Comparison of ENCODE assay signal across 19 cellular contexts in the genomic region with DNA sequence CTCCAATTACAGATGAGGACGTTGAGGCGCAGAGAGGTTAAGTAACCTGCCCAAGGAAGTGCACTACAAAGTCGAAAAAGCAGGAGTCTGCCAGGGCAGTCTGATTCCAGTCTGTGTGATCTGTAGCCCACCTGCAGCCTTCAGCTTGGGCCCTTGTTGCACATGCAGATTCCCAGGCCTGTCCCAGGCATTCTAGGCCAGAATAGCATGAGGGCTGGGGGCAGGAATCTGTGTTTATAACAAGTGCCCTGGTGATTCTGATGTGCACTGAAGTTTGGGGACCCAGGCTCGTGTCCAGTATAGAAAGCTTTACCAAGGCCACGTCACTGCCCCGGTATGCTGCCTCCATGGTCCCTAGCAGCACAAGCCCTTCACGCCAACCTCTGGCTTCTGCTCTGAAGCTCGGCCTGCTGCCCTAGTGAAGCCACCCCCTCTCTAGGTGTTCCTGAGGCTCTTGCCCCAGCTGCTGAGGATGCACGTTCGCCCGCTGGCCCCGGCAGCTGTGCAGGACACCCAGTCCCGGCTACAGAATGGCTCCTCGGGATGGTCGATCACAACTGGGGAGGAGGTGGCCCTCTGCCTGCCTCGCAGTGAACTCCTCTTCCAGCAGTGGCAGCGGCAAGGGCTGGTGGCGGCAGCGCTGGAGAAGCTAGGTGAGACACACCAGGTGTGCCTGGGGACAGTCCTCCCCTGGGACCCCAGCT. TPM values are rescaled to one million over a fixed set of nuclear protein-coding genes. Genes with fewer than 3 reads are reported as not detected.
A peak's percentile ranks its signal among the peaks of the same experiment; 100 is the strongest.
DNase-seq lines count a peak whose midpoint lies in the region; ATAC-seq, FAIRE-seq and TF ChIP-seq lines count a peak whose summit lies in the region.
"Had no signal": no experiment of that assay in that cellular context is flagged by ENCODE, and none has a peak within 500 bp of the region (broad histone marks: within the 10 kb centered on the region; RNA-seq: fewer than 3 reads in every experiment).

No MANE protein-coding gene starts in this region.

- no TSS peak for BruUV-seq in GM12878 (replicated peaks; lab: Mats Ljungman, UMichigan)

- no peak for ATAC-seq in left ventricle myocardium superior
- ATAC-seq in GM12878 = no peak

- intact Hi-C loops in left ventricle myocardium superior (cut with micrococcal nuclease) = no loop called here
- intact Hi-C loops in cardiac septum (cut with DNase I) = no loop called here
- intact Hi-C loops in GM12878 (cut with micrococcal nuclease; ENCODE audit: unreplicated experiment) = no loop called here
- intact Hi-C loops in tibial artery (cut with DNase I; ENCODE audit: low total_unique reads) = no loop called here

- CTCF ChIA-PET in GM12878 (lab: Yijun Ruan, JAX) = no interaction called here

- TF ChIP-seq CTCF in GM12878 (IDR thresholded peaks at IDR 0.05 in 2 of 3, conservative IDR thresholded peaks at IDR 0.05 in 1 of 3; ENCODE audit: control insufficient read depth in 2 of 3, extremely low read depth in 1 of 3, insufficient read depth in 1 of 3, low read depth in 3 of 3, low read length in 3 of 3) (no peak), tibial artery (IDR thresholded peaks at IDR 0.05) (no peak)

- RAD21 ChIA-PET in GM12878 (lab: Charles Lee; ENCODE audit: unreplicated experiment) = no interaction called here

- DNase-seq in left ventricle myocardium superior = peak; percentile 17
- DNase-seq in cardiac septum (ENCODE audit: low spot score) = no peak
- no peak for DNase-seq in GM12878 (ENCODE audit: low read depth, low spot score)
- DNase-seq in myocyte (ENCODE audit: low read depth) = peak; percentile 40
- no peak for DNase-seq in G401 (ENCODE audit: low spot score)
- no peak for DNase-seq in tibial artery
- DNase-seq in NCI-H2196 treated with DMSO at 0.1 percent for 48 hours (lab: John Stamatoyannopoulos, UW; ENCODE audit: unreplicated experiment) = no peak
- DNase-seq in urothelium cell line (ENCODE audit: low spot score) = no peak
- DNase-seq: Caco-2, DMS53, HCEC 1CT, KBM-7, NCI-H1092, PC-9, Right ventricle myocardium superior had no signal

- H3K9ac ChIP-seq in GM12878 (ENCODE audit: control insufficient read depth, insufficient read depth, low read length) = no peak overlapping the region

- H3K4me3 ChIP-seq in GM12878 (no peak overlapping the region), tibial artery (no peak overlapping the region)
- H3K4me3 ChIP-seq: PC-9 had no signal

- TF ChIP-seq RAD21 in GM12878 (IDR thresholded peaks at IDR 0.05; ENCODE audit: insufficient read depth, low read depth, low read length) = no peak

- no peak overlapping the region for H3K4me2 ChIP-seq in GM12878 (ENCODE audit: control insufficient read depth, insufficient read depth)
- H3K4me2 ChIP-seq: PC-9 had no signal

- POLR2A ChIA-PET in GM12878 (lab: Charles Lee) = no interaction called here

- H3K79me2 ChIP-seq in GM12878 (ENCODE audit: control insufficient read depth, insufficient read depth, low read length) = no peaks in the 10 kb centered on the region; the same call in none of the 2 replicates

- H3K4me1 ChIP-seq in GM12878 (ENCODE audit: control insufficient read depth, insufficient read depth, low read length) (peaks cover 4% of the 10 kb centered on the region; the same call in 1 of the 2 replicates), tibial artery (no peaks in the 10 kb centered on the region)
- H3K4me1 ChIP-seq: Caco-2 had no signal

- 98% methylated on average over 19 of the region's 19 CpGs for WGBS in GM12878 (ENCODE audit: insufficient coverage, insufficient replicate concordance, low lambda C conversion rate, missing lambda C conversion rate)

- in situ Hi-C loops in GM12878 (cut with MboI) (no loop called here), G401 (cut with HindIII; ENCODE audit: low sequenced_read_pairs) (no loop called here)

- H2AFZ ChIP-seq in GM12878 (ENCODE audit: control insufficient read depth, low read depth, low read length) = no peak overlapping the region
- H2AFZ ChIP-seq: PC-9 had no signal

- H3K27ac ChIP-seq in GM12878 (ENCODE audit: control insufficient read depth, insufficient read depth) (no peak overlapping the region), tibial artery (no peak overlapping the region)
- H3K27ac ChIP-seq: PC-9 had no signal

- peak; percentile 54 for TF ChIP-seq POLR2A in GM12878 (IDR thresholded peaks at IDR 0.05; ENCODE audit: low read depth, low read length)

- H3K27me3 ChIP-seq in GM12878 (replicated peaks in 1 of 2; ENCODE audit: control insufficient read depth in 2 of 2, insufficient read depth in 2 of 2, low read length in 1 of 2) (no peaks in the 10 kb centered on the region), tibial artery (peaks cover 0 to 22% of the 10 kb centered on the region in 2 donors)

- FAIRE-seq in GM12878 (lab: Jason Lieb, UNC) = no peak
- no peak for FAIRE-seq in urothelium cell line (lab: Jason Lieb, UNC)
- FAIRE-seq: GM18507 had no signal

- H4K20me1 ChIP-seq in GM12878 (ENCODE audit: control insufficient read depth, insufficient read depth) = no peaks in the 10 kb centered on the region

- SMC1A ChIA-PET in GM12878 (lab: Charles Lee; ENCODE audit: uncharacterized antibody, unreplicated experiment) = no interaction called here

- no peak for TF ChIP-seq EP300 in GM12878 (IDR thresholded peaks at IDR 0.05; ENCODE audit: borderline replicate concordance in 1 of 2, control insufficient read depth in 1 of 2, low read depth in 2 of 2, low read length in 2 of 2)

- H3K9me3 ChIP-seq in GM12878 (replicated peaks; ENCODE audit: control insufficient read depth, insufficient read depth, low read length) = no peaks in the 10 kb centered on the region; the same call in 2 of the 3 replicates
- H3K9me3 ChIP-seq in tibial artery = no peaks in the 10 kb centered on the region
- H3K9me3 ChIP-seq: Caco-2 had no signal

- no peaks in the 10 kb centered on the region; a peak in 1 of 4 replicates for H3K36me3 ChIP-seq in GM12878 (ENCODE audit: control insufficient read depth in 2 of 2, insufficient read depth in 2 of 2, low read length in 1 of 2)
- peaks cover 0 to 8% (median 6%) of the 10 kb centered on the region in 3 donors for H3K36me3 ChIP-seq in tibial artery

RNA-seq across cellular contexts. Expression of a gene that starts 4.6 kb away (rescaled TPM):
- not detected for total RNA-seq in left ventricle myocardium superior
- not detected for total RNA-seq in cardiac septum
- total RNA-seq in GM12878 (2013; cell fraction: nucleolus; rRNA removed) = not detected in 2 replicates
- 0.05 TPM in 1 of 2 replicates, not detected in the other for total RNA-seq in GM12878 (2014; rRNA removed)
- total RNA-seq in GM12878 (2014; rRNA removed; fragmentation: Illumina TruSeq; extraction: Trizol) = not detected in 2 replicates
- total RNA-seq in GM12878 (2021) = not detected in 2 replicates
- polyA plus RNA-seq in GM12878 (2011; ENCODE audit: low read depth) = not detected
- not detected in 2 replicates for polyA plus RNA-seq in GM12878 (2011; rRNA removed)
- polyA plus RNA-seq in GM12878 (2011; cell fraction: cytosol; rRNA removed) = not detected in 2 replicates
- polyA plus RNA-seq in GM12878 (2011; cell fraction: nucleus; rRNA removed) = not detected in 2 replicates
- polyA plus RNA-seq in GM12878 (2012) = 0.08 and 0.11 TPM in 2 replicates
- not detected in 2 replicates for polyA plus RNA-seq in GM12878 (2014; fragmentation: Illumina TruSeq; extraction: Trizol)
- polyA plus RNA-seq in GM12878 (2014; fragmentation: Nextera tagmentation; extraction: Ambion mirVana) = not detected
- polyA plus RNA-seq in GM12878 (2014; rRNA removed) = not detected in 2 replicates
- under 1 TPM in 1 of 2 experiments, not detected in 1; 0.17 TPM for polyA plus RNA-seq in GM12878 (2016; fragmentation: Nextera tagmentation; extraction: Ambion mirVana)
- polyA minus RNA-seq in GM12878 (2011; rRNA and poly(A)+ RNA removed) = not detected in 2 replicates
- not detected in 2 replicates for polyA minus RNA-seq in GM12878 (2011; cell fraction: cytosol; rRNA and poly(A)+ RNA removed)
- polyA minus RNA-seq in GM12878 (2011; cell fraction: nucleus; rRNA and poly(A)+ RNA removed) = not detected in 2 replicates
- total RNA-seq in myocyte = 697 and 1,132 TPM in 2 replicates
- polyA plus RNA-seq in myocyte (2012) = 391 TPM
- not detected in 2 replicates for total RNA-seq in G401 (2014; rRNA removed; shearing (Covaris generic))
- total RNA-seq: A673, Caco-2, MCF 10A, PC-9, Right ventricle myocardium superior had no signal
- polyA plus RNA-seq: CD14-positive monocyte had no signal

RNA-seq across cellular contexts. Expression of a gene that starts 6.3 kb away (rescaled TPM):
- 1.7 TPM for total RNA-seq in left ventricle myocardium superior
- total RNA-seq in cardiac septum = 2.5 TPM
- 55.5 and 58.6 TPM in 2 replicates for total RNA-seq in GM12878 (2013; cell fraction: nucleolus; rRNA removed)
- 5.9 and 7.4 TPM in 2 replicates for total RNA-seq in GM12878 (2014; rRNA removed)
- 5.6 and 6.0 TPM in 2 replicates for total RNA-seq in GM12878 (2014; rRNA removed; fragmentation: Illumina TruSeq; extraction: Trizol)
- 4.6 and 5.3 TPM in 2 replicates for total RNA-seq in GM12878 (2021)
- 1.7 TPM for polyA plus RNA-seq in GM12878 (2011; ENCODE audit: low read depth)
- 4.2 and 5.7 TPM in 2 replicates for polyA plus RNA-seq in GM12878 (2011; rRNA removed)
- 1.9 TPM in 2 replicates for polyA plus RNA-seq in GM12878 (2011; cell fraction: cytosol; rRNA removed)
- polyA plus RNA-seq in GM12878 (2011; cell fraction: nucleus; rRNA removed) = 17.3 and 17.9 TPM in 2 replicates
- 1.6 and 2.5 TPM in 2 replicates for polyA plus RNA-seq in GM12878 (2012)
- 5.2 and 6.6 TPM in 2 replicates for polyA plus RNA-seq in GM12878 (2014; fragmentation: Illumina TruSeq; extraction: Trizol)
- 1 to 10 TPM; 1.4 to 2.0 TPM for polyA plus RNA-seq in GM12878 (2014; fragmentation: Nextera tagmentation; extraction: Ambion mirVana)
- polyA plus RNA-seq in GM12878 (2014; rRNA removed) = 5.6 and 5.9 TPM in 2 replicates
- polyA plus RNA-seq in GM12878 (2016; fragmentation: Nextera tagmentation; extraction: Ambion mirVana) = 1 to 10 TPM; 6.6 to 8.4 TPM
- polyA minus RNA-seq in GM12878 (2011; rRNA and poly(A)+ RNA removed) = 7.4 and 8.3 TPM in 2 replicates
- polyA minus RNA-seq in GM12878 (2011; cell fraction: cytosol; rRNA and poly(A)+ RNA removed) = 0.80 and 1.6 TPM in 2 replicates
- polyA minus RNA-seq in GM12878 (2011; cell fraction: nucleus; rRNA and poly(A)+ RNA removed) = 19.8 and 23.3 TPM in 2 replicates
- total RNA-seq in myocyte = 2.1 and 3.0 TPM in 2 replicates
- polyA plus RNA-seq in myocyte (2012) = 4.1 TPM
- 5.2 and 7.4 TPM in 2 replicates for total RNA-seq in G401 (2014; rRNA removed; shearing (Covaris generic))

RNA-seq across cellular contexts. Expression of a gene that starts 6.4 kb away (rescaled TPM):
- 40.7 TPM for total RNA-seq in left ventricle myocardium superior
- 45.9 TPM for total RNA-seq in cardiac septum
- 55.8 and 68.4 TPM in 2 replicates for total RNA-seq in GM12878 (2013; cell fraction: nucleolus; rRNA removed)
- 72.5 and 83.5 TPM in 2 replicates for total RNA-seq in GM12878 (2014; rRNA removed)
- total RNA-seq in GM12878 (2014; rRNA removed; fragmentation: Illumina TruSeq; extraction: Trizol) = 103 and 130 TPM in 2 replicates
- 73.2 and 73.3 TPM in 2 replicates for total RNA-seq in GM12878 (2021)
- 60.1 TPM for polyA plus RNA-seq in GM12878 (2011; ENCODE audit: low read depth)
- 49.2 and 56.1 TPM in 2 replicates for polyA plus RNA-seq in GM12878 (2011; rRNA removed)
- polyA plus RNA-seq in GM12878 (2011; cell fraction: cytosol; rRNA removed) = 45.9 and 47.3 TPM in 2 replicates
- 47.7 and 53.0 TPM in 2 replicates for polyA plus RNA-seq in GM12878 (2011; cell fraction: nucleus; rRNA removed)
- polyA plus RNA-seq in GM12878 (2012) = 59.8 and 84.3 TPM in 2 replicates
- 116 and 121 TPM in 2 replicates for polyA plus RNA-seq in GM12878 (2014; fragmentation: Illumina TruSeq; extraction: Trizol)
- polyA plus RNA-seq in GM12878 (2014; fragmentation: Nextera tagmentation; extraction: Ambion mirVana) = 100 to 1,000 TPM; 100 to 158 TPM
- 71.1 and 78.0 TPM in 2 replicates for polyA plus RNA-seq in GM12878 (2014; rRNA removed)
- 100 to 1,000 TPM; 119 to 135 TPM for polyA plus RNA-seq in GM12878 (2016; fragmentation: Nextera tagmentation; extraction: Ambion mirVana)
- polyA minus RNA-seq in GM12878 (2011; rRNA and poly(A)+ RNA removed) = 27.3 TPM in 2 replicates
- 11.5 and 16.1 TPM in 2 replicates for polyA minus RNA-seq in GM12878 (2011; cell fraction: cytosol; rRNA and poly(A)+ RNA removed)
- 20.7 and 33.9 TPM in 2 replicates for polyA minus RNA-seq in GM12878 (2011; cell fraction: nucleus; rRNA and poly(A)+ RNA removed)
- total RNA-seq in myocyte = 119 and 122 TPM in 2 replicates
- 130 TPM for polyA plus RNA-seq in myocyte (2012)
- total RNA-seq in G401 (2014; rRNA removed; shearing (Covaris generic)) = 117 and 140 TPM in 2 replicates

RNA-seq across cellular contexts. Expression of a gene that starts 18.1 kb away (rescaled TPM):
- total RNA-seq in left ventricle myocardium superior (not detected), cardiac septum (0.11 TPM), GM12878 (2014; rRNA removed) (not detected in 2 replicates), GM12878 (2014; rRNA removed; fragmentation: Illumina TruSeq; extraction: Trizol) (not detected in 2 replicates), GM12878 (2021) (not detected in 2 replicates), myocyte (273 and 339 TPM in 2 replicates)
- not detected in 2 replicates for total RNA-seq in GM12878 (2013; cell fraction: nucleolus; rRNA removed)
- not detected for polyA plus RNA-seq in GM12878 (2011; ENCODE audit: low read depth)
- polyA plus RNA-seq in GM12878 (2011; rRNA removed) (not detected in 2 replicates), GM12878 (2014; fragmentation: Illumina TruSeq; extraction: Trizol) (not detected in 2 replicates), GM12878 (2014; fragmentation: Nextera tagmentation; extraction: Ambion mirVana) (not detected), GM12878 (2014; rRNA removed) (not detected in 2 replicates), GM12878 (2016; fragmentation: Nextera tagmentation; extraction: Ambion mirVana) (not detected)
- not detected in 2 replicates for polyA plus RNA-seq in GM12878 (2011; cell fraction: cytosol; rRNA removed)
- polyA plus RNA-seq in GM12878 (2011; cell fraction: nucleus; rRNA removed) = not detected in 2 replicates
- polyA plus RNA-seq in GM12878 (2012) = not detected in 2 replicates
- not detected in 2 replicates for polyA minus RNA-seq in GM12878 (2011; rRNA and poly(A)+ RNA removed)
- not detected in 2 replicates for polyA minus RNA-seq in GM12878 (2011; cell fraction: cytosol; rRNA and poly(A)+ RNA removed)
- not detected in 2 replicates for polyA minus RNA-seq in GM12878 (2011; cell fraction: nucleus; rRNA and poly(A)+ RNA removed)
- polyA plus RNA-seq in myocyte (2012) = 64.1 TPM
- not detected in 2 replicates for total RNA-seq in G401 (2014; rRNA removed; shearing (Covaris generic))
- total RNA-seq: A673, Caco-2, MCF 10A, PC-9, Right ventricle myocardium superior had no signal
- polyA plus RNA-seq: CD14-positive monocyte had no signal

RNA-seq across cellular contexts. Expression of a gene that starts 23.9 kb away (rescaled TPM):
- total RNA-seq in left ventricle myocardium superior (0.15 TPM), cardiac septum (not detected), GM12878 (2014; rRNA removed) (not detected in 2 replicates), GM12878 (2014; rRNA removed; fragmentation: Illumina TruSeq; extraction: Trizol) (not detected in 2 replicates), GM12878 (2021) (not detected in 2 replicates), myocyte (2.5 and 6.5 TPM in 2 replicates)
- total RNA-seq in GM12878 (2013; cell fraction: nucleolus; rRNA removed) = not detected in 2 replicates
- not detected for polyA plus RNA-seq in GM12878 (2011; ENCODE audit: low read depth)
- polyA plus RNA-seq in GM12878 (2011; rRNA removed) (not detected in 2 replicates), GM12878 (2014; fragmentation: Illumina TruSeq; extraction: Trizol) (not detected in 2 replicates), GM12878 (2014; fragmentation: Nextera tagmentation; extraction: Ambion mirVana) (not detected), GM12878 (2014; rRNA removed) (not detected in 2 replicates), GM12878 (2016; fragmentation: Nextera tagmentation; extraction: Ambion mirVana) (not detected)
- polyA plus RNA-seq in GM12878 (2011; cell fraction: cytosol; rRNA removed) = not detected in 2 replicates
- not detected in 2 replicates for polyA plus RNA-seq in GM12878 (2011; cell fraction: nucleus; rRNA removed)
- not detected in 2 replicates for polyA plus RNA-seq in GM12878 (2012)
- polyA minus RNA-seq in GM12878 (2011; rRNA and poly(A)+ RNA removed) = not detected in 2 replicates
- polyA minus RNA-seq in GM12878 (2011; cell fraction: cytosol; rRNA and poly(A)+ RNA removed) = not detected in 2 replicates
- polyA minus RNA-seq in GM12878 (2011; cell fraction: nucleus; rRNA and poly(A)+ RNA removed) = not detected in 2 replicates
- 1.2 TPM for polyA plus RNA-seq in myocyte (2012)
- not detected in 2 replicates for total RNA-seq in G401 (2014; rRNA removed; shearing (Covaris generic))
- total RNA-seq: A673, Caco-2, MCF 10A, PC-9 had no signal
- polyA plus RNA-seq: CD14-positive monocyte had no signal

Comparison
In these comparisons a context has a peak if more than half of its experiments do, and no peak if none do; other contexts are left out.
1. DNase-seq: peak in left ventricle myocardium superior (single experiment) and myocyte (single experiment); none in cardiac septum (single experiment), GM12878 (single experiment), G401 (single experiment), tibial artery (0 of 2), NCI-H2196 treated with DMSO at 0.1 percent for 48 hours (single experiment) and urothelium cell line (single experiment).
2. RNA of a gene that starts 4.6 kb away (total RNA-seq): 697 to 1,132 TPM in myocyte; not detected in left ventricle myocardium superior (single experiment), not detected in cardiac septum (single experiment), 0.05 TPM in GM12878 and not detected in G401; every median in the first group is over 100 times any median in the second.